In genomic region chr2:121888189-121888557, GRCh38 we compare ENCODE assay signal across 8 cellular contexts.
DNase-seq lines count a peak whose midpoint lies in the region; ATAC-seq and TF ChIP-seq lines count a peak whose summit lies in the region.

No MANE protein-coding gene starts in this region.

- no peak overlapping the region for H2AFZ ChIP-seq in GM23248

- H3F3A ChIP-seq in GM23248 (ENCODE audit: insufficient read depth): no peaks in the 10 kb centered on the region

- H3K4me2 ChIP-seq in GM23248 (ENCODE audit: unreplicated experiment): no peak overlapping the region

- no peak overlapping the region for H3K27ac ChIP-seq in GM23248

- no peaks in the 10 kb centered on the region for H3K4me1 ChIP-seq in GM23248 (ENCODE audit: insufficient read depth)

- H3K4me3 ChIP-seq in NB4 (ENCODE audit: low read depth, low read length) (no peak overlapping the region), GM23248 (no peak overlapping the region)

- H3K9me3 ChIP-seq in GM23248 (ENCODE audit: low read depth): no peaks in the 10 kb centered on the region

- no peak for TF ChIP-seq POLR2A in NB4 (IDR thresholded peaks at IDR 0.05; ENCODE audit: extremely low read depth, insufficient read length)

- peak; percentile 48 for TF ChIP-seq CTCF in NB4 (IDR thresholded peaks at IDR 0.05; ENCODE audit: low read depth, low read length)

- H3K36me3 ChIP-seq in GM23248 (ENCODE audit: low read depth): no peaks in the 10 kb centered on the region

- no peak overlapping the region for H3K9ac ChIP-seq in GM23248

- DNase-seq in DMS53 (lab: John Stamatoyannopoulos, UW) (peak; percentile 53), DMS53 treated with DMSO at 0.1 percent for 48 hours (lab: John Stamatoyannopoulos, UW; ENCODE audit: unreplicated experiment) (no peak), NB4 (ENCODE audit: low read depth) (peak; percentile 39), iPS DF 19.7 (ENCODE audit: low read depth, low spot score) (peak; percentile 54), NCI-H128 (lab: John Stamatoyannopoulos, UW; ENCODE audit: unreplicated experiment) (no peak), GM19238 (ENCODE audit: insufficient read length, low spot score) (no peak), GM23248 (no peak)

- no peaks in the 10 kb centered on the region for H3K9me2 ChIP-seq in GM23248 (ENCODE audit: insufficient read depth)

- 72 to 75% methylated on average over 5 of the region's 5 CpGs for WGBS in GM23248 (ENCODE audit: low coverage in 1 of 2, low lambda C conversion rate in 2 of 2, missing lambda C conversion rate in 2 of 2), 2 experiments

- no peaks in the 10 kb centered on the region for H3K79me2 ChIP-seq in GM23248 (ENCODE audit: insufficient read depth)

- in situ Hi-C loops in GM23248 (cut with MboI): no loop called here

- H3K27me3 ChIP-seq in GM23248 (replicated peaks; ENCODE audit: insufficient read depth): no peaks in the 10 kb centered on the region; the same call in 1 of the 2 replicates

- ATAC-seq in GM21825 (IDR thresholded peaks at IDR 0.05; ENCODE audit: unreplicated experiment): peak; percentile 79

- H4K20me1 ChIP-seq in GM23248 (ENCODE audit: insufficient read depth): no peaks in the 10 kb centered on the region

Comparison
In these comparisons a context has a peak if more than half of its experiments do, and no peak if none do; other contexts are left out.
1. DNase-seq: peak in DMS53 (single experiment), NB4 (single experiment) and iPS DF 19.7 (single experiment); none in DMS53 treated with DMSO at 0.1 percent for 48 hours (single experiment), NCI-H128 (single experiment), GM19238 (single experiment) and GM23248 (single experiment).